ENCODE assay signal across 27 cellular contexts in the genomic region with DNA sequence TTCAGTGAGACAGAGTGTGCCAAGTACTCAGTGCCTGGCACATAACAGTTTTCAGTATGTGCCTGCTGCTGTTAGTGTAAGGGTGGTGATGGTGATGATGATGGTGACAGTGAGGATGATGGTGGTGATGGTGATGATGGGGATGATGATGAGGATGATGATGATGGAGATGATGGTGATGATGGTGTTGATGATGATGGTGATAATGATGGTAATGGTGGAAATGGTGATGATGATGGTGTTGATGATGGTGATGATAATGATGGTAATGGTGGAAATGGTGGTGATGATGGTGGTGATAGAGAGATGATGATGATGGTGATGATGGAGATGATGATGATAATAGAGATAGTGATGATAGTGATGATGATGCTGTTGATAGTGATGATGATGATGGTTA.
"Had no signal": no experiment of that assay in that cellular context is flagged by ENCODE, and none has a peak within 500 bp of the region (broad histone marks: within the 10 kb centered on the region; RNA-seq: fewer than 3 reads in every experiment).

No MANE protein-coding gene starts in this region.

- H3K4me3 ChIP-seq: left lung, lung, ovary, right atrium auricular region, skin epidermis, stomach, testis, thyroid gland, transverse colon, upper lobe of left lung, vagina had no signal

- H3K27ac ChIP-seq: left lung, ovary, right atrium auricular region, skin epidermis, stomach, testis, thyroid gland, transverse colon, upper lobe of left lung, vagina had no signal

- H3K27me3 ChIP-seq: ovary, right atrium auricular region, testis, thyroid gland, vagina had no signal

- ATAC-seq: left colon; left lung; natural killer cell; sciatic nerve; stimulated activated naive B cell treated with anti-CD40 and anti-IgM and Interleukin-4, amounts not matched to agents 10 μg/mL and 1 μg/mL and 100 μg/mL, for 72 hours; stimulated activated naive CD8-positive, alpha-beta T cell treated with anti-CD3 and anti-CD28 coated beads, Interleukin-15, Interleukin-2, amounts not matched to agents 100 U/mL and 50 U/mL, for 24 hours had no signal

- H3K36me3 ChIP-seq: left lung, ovary, right atrium auricular region, stomach, thyroid gland, transverse colon, upper lobe of left lung, vagina had no signal

- DNase-seq: hypothalamus; immature natural killer cell; kidney; left colon; mesendoderm; naive B cell; natural killer cell; nephron progenitor cell; ovary; stimulated activated CD4-positive, alpha-beta T cell treated with anti-CD3 and anti-CD28 coated beads, Interleukin-12 subunit alpha, Interleukin-12 subunit beta, amount 100 ng/mL, for 4 hours; stimulated activated CD4-positive, alpha-beta T cell treated with anti-CD3 and anti-CD28 coated beads, Interleukin-15, amount 100 ng/mL, for 24 hours; stimulated activated CD4-positive, alpha-beta T cell treated with anti-CD3 and anti-CD28 coated beads, Interleukin-2, amount 100 ng/mL, for 24 hours; stimulated activated CD4-positive, alpha-beta T cell treated with anti-CD3 and anti-CD28 coated beads, Interleukin-4, amount 100 ng/mL, for 1 hour; stimulated activated naive B cell treated with anti-CD40 and anti-IgM and Interleukin-4, amounts not matched to agents 10 μg/mL and 1 μg/mL and 100 μg/mL, for 72 hours; stimulated activated naive CD8-positive, alpha-beta T cell treated with anti-CD3 and anti-CD28 coated beads, Interleukin-15, Interleukin-2, amounts not matched to agents 100 U/mL and 50 U/mL, for 24 hours; stomach; testis; thyroid gland; transverse colon; upper lobe of left lung had no signal

- FAIRE-seq: islet of Langerhans, kidney had no signal

- H3K9me3 ChIP-seq: ovary, testis, thyroid gland, transverse colon, vagina had no signal

- H3K4me1 ChIP-seq: left lung, testis, transverse colon, vagina had no signal
